ENCODE assay signal across 16 cellular contexts in the genomic region with DNA sequence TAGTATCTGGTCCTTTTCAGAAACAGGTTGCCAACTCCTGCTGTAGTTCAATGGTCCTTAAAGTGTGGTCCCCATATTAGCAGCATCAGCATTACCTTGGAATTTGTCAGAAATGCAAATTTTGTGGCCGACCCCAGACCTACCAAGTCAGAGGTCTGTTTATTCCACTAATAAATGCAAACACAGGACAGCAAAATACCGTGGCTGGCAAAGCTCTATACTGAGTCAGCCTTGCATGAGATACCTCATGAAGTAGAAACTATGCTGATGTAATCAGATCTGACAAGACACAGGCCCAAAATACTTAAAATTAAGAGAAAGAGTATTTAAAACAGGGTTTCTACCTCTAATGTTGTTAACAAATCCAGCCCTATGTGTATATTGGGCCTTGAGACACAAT. TPM values are rescaled to one million over a fixed set of nuclear protein-coding genes. Genes with fewer than 3 reads are reported as not detected.
DNase-seq lines count a peak whose midpoint lies in the region; ATAC-seq and TF ChIP-seq lines count a peak whose summit lies in the region.
"Had no signal": no experiment of that assay in that cellular context is flagged by ENCODE, and none has a peak within 500 bp of the region (broad histone marks: within the 10 kb centered on the region; RNA-seq: fewer than 3 reads in every experiment).

No MANE protein-coding gene starts in this region.

- H3K4ac ChIP-seq in mesenchymal stem cell (ENCODE audit: low read depth in 1 of 2, low read length in 2 of 2), result no peak overlapping the region

- 0% methylated on average over 2 of the region's 2 CpGs for WGBS in mesenchymal stem cell

- peaks cover 8% of the 10 kb centered on the region for H3K27me3 Mint-ChIP-seq in brain

- no peak overlapping the region for H2BK120ac ChIP-seq in mesenchymal stem cell (ENCODE audit: low read depth, low read length)

- no peak overlapping the region for H4K8ac ChIP-seq in mesenchymal stem cell (ENCODE audit: low read length)

- H3K9me3 ChIP-seq in MM.1S (replicated peaks; ENCODE audit: insufficient read depth, low read length), result no peaks in the 10 kb centered on the region
- no peaks in the 10 kb centered on the region for H3K9me3 ChIP-seq in mesenchymal stem cell (ENCODE audit: control insufficient read depth, low read length)
- H3K9me3 ChIP-seq: neutrophil, Peyer's patch, sigmoid colon had no signal

- no peaks in the 10 kb centered on the region for H3K9me2 ChIP-seq in MM.1S (replicated peaks; ENCODE audit: insufficient read depth, low read length)

- peaks cover 35% of the 10 kb centered on the region for H3K4me1 Mint-ChIP-seq in brain

- no peak overlapping the region for H3K23ac ChIP-seq in mesenchymal stem cell (ENCODE audit: low read length in 2 of 2)

- H3K4me3 Mint-ChIP-seq in brain, result peak overlapping the region; percentile 80 to 87 (median 84)
- H3K4me3 Mint-ChIP-seq: activated CD4-positive, alpha-beta T cell treated with anti-CD3 and anti-CD28 coated beads, Interleukin-2, amount 10 ng/mL, durations not matched to agents 7 days and 5 days; activated T-cell treated with anti-CD3 and anti-CD28 coated beads, Interleukin-2, amount 50 U/mL, for 4 hours had no signal

- H2BK12ac ChIP-seq in mesenchymal stem cell (ENCODE audit: low read length in 2 of 2), result no peak overlapping the region

- H2AFZ ChIP-seq in MM.1S (ENCODE audit: low read length) (no peak overlapping the region), mesenchymal stem cell (ENCODE audit: low read depth, low read length) (no peak overlapping the region)

- H3K79me1 ChIP-seq in mesenchymal stem cell (replicated peaks; ENCODE audit: low read length, poor library complexity, severe bottlenecking), result peaks cover 26% of the 10 kb centered on the region

- H3K4me1 ChIP-seq in MM.1S (ENCODE audit: low read length), result peaks cover 30% of the 10 kb centered on the region
- peaks cover 10% of the 10 kb centered on the region for H3K4me1 ChIP-seq in mesenchymal stem cell (ENCODE audit: control insufficient read depth, insufficient read depth, low read depth, low read length)

- TF ChIP-seq CTCF in AG10803 (conservative IDR thresholded peaks at IDR 0.05; ENCODE audit: low read length), result no peak
- no peak for TF ChIP-seq CTCF in MM.1S (IDR thresholded peaks at IDR 0.05; ENCODE audit: low read length)
- no peak for TF ChIP-seq CTCF in brain (conservative IDR thresholded peaks at IDR 0.05)

- H3K9ac ChIP-seq in MM.1S (ENCODE audit: low read length) (no peak overlapping the region), mesenchymal stem cell (ENCODE audit: low read length) (peak overlapping the region; percentile 67)

- H3K36me3 ChIP-seq in MM.1S (replicated peaks; ENCODE audit: insufficient read depth, low read length), result no peaks in the 10 kb centered on the region
- peaks cover 0 to 3% of the 10 kb centered on the region in 2 experiments for H3K36me3 ChIP-seq in mesenchymal stem cell (ENCODE audit: control insufficient read depth in 1 of 2, insufficient read depth in 2 of 2, low read depth in 1 of 2, low read length in 2 of 2)
- H3K36me3 ChIP-seq: neutrophil, Peyer's patch, sigmoid colon had no signal

- H3K14ac ChIP-seq in mesenchymal stem cell (ENCODE audit: low read length in 2 of 2), result no peak overlapping the region

- H4K20me1 ChIP-seq in MM.1S (ENCODE audit: insufficient read depth, low read length), result no peaks in the 10 kb centered on the region

- peaks cover 9% of the 10 kb centered on the region for H3F3A ChIP-seq in MM.1S (ENCODE audit: insufficient read depth, low read length)

- peaks cover 6 to 36% (median 29%) of the 10 kb centered on the region in 5 experiments for H3K9me3 Mint-ChIP-seq in brain
- H3K9me3 Mint-ChIP-seq: activated CD4-positive, alpha-beta T cell treated with anti-CD3 and anti-CD28 coated beads, Interleukin-2, amount 10 ng/mL, durations not matched to agents 7 days and 5 days; activated T-cell treated with anti-CD3 and anti-CD28 coated beads, Interleukin-2, amount 50 U/mL, for 4 hours had no signal

- peak; percentile 33 for DNase-seq in AG10803 (ENCODE audit: low read depth)
- DNase-seq in MM.1S, result peak; percentile 77
- DNase-seq in mesenchymal stem cell, result peak; percentile 81
- no peak for DNase-seq in NCI-H748 (lab: John Stamatoyannopoulos, UW; ENCODE audit: unreplicated experiment)
- DNase-seq in T-helper 1 cell, result no peak
- DNase-seq in H4 (ENCODE audit: low spot score), result no peak
- DNase-seq: activated CD4-positive, alpha-beta T cell treated with anti-CD3 and anti-CD28 coated beads, Interleukin-2, amount 10 ng/mL, durations not matched to agents 7 days and 5 days; activated T-cell treated with anti-CD3 and anti-CD28 coated beads, Interleukin-2, amount 50 U/mL, for 4 hours; mammary epithelial cell; NCI-H1436 treated with DMSO at 0.1 percent for 48 hours; Peyer's patch; sigmoid colon; stimulated activated CD4-positive, alpha-beta T cell treated with anti-CD3 and anti-CD28 coated beads, Interleukin-4, amount 100 ng/mL, for 4 hours had no signal

- no peak for ATAC-seq in GM21381 (IDR thresholded peaks at IDR 0.05; ENCODE audit: unreplicated experiment)
- ATAC-seq: activated T-cell treated with anti-CD3 and anti-CD28 coated beads, Interleukin-2, amount 50 U/mL, for 4 hours had no signal

- peak overlapping the region; percentile 26; the same call in 1 of the 2 replicates for H3K27ac ChIP-seq in MM.1S (ENCODE audit: low read length)
- H3K27ac ChIP-seq in mesenchymal stem cell (ENCODE audit: low read length, poor library complexity, severe bottlenecking), result no peak overlapping the region
- H3K27ac ChIP-seq: neutrophil, Peyer's patch, sigmoid colon had no signal

- no peak overlapping the region for H2AK5ac ChIP-seq in mesenchymal stem cell (ENCODE audit: low read length, severe bottlenecking)

- H3K4me2 ChIP-seq in MM.1S (ENCODE audit: low read depth, low read length), result peak overlapping the region; percentile 29; the same call in 1 of the 2 replicates
- no peak overlapping the region for H3K4me2 ChIP-seq in mesenchymal stem cell (ENCODE audit: low read length, poor library complexity, severe bottlenecking)

- no peaks in the 10 kb centered on the region for H3K27me3 ChIP-seq in MM.1S (replicated peaks; ENCODE audit: insufficient read depth, low read length)
- H3K27me3 ChIP-seq in mesenchymal stem cell (ENCODE audit: control insufficient read depth in 1 of 2, insufficient read depth in 1 of 2, low read length in 2 of 2), result no peaks in the 10 kb centered on the region
- H3K27me3 ChIP-seq: Peyer's patch, sigmoid colon had no signal

- peak overlapping the region in 2 of 5 experiments; percentile 32 to 86 for H3K27ac Mint-ChIP-seq in brain
- H3K27ac Mint-ChIP-seq: activated CD4-positive, alpha-beta T cell treated with anti-CD3 and anti-CD28 coated beads, Interleukin-2, amount 10 ng/mL, durations not matched to agents 7 days and 5 days had no signal

- H4K91ac ChIP-seq in mesenchymal stem cell (ENCODE audit: low read length), result no peak overlapping the region

- H2BK5ac ChIP-seq in mesenchymal stem cell (ENCODE audit: low read depth, low read length, poor library complexity, severe bottlenecking), result no peak overlapping the region

- peaks cover 46% of the 10 kb centered on the region for H3K79me2 ChIP-seq in MM.1S (ENCODE audit: low read length)

- no peak overlapping the region for H3K4me3 ChIP-seq in AG10803 (ENCODE audit: low read length)
- no peak overlapping the region for H3K4me3 ChIP-seq in MM.1S (ENCODE audit: low read length)
- no peak overlapping the region for H3K4me3 ChIP-seq in mesenchymal stem cell (ENCODE audit: insufficient read depth in 1 of 2, low read depth in 1 of 2, low read length in 2 of 2)
- H3K4me3 ChIP-seq: Peyer's patch, sigmoid colon had no signal

- H3K36me3 Mint-ChIP-seq in brain, result peaks cover 49% of the 10 kb centered on the region

- H2BK15ac ChIP-seq in mesenchymal stem cell (ENCODE audit: low read depth, poor library complexity, severe bottlenecking), result no peak overlapping the region

- no peak overlapping the region for H3K18ac ChIP-seq in mesenchymal stem cell (ENCODE audit: low read depth in 1 of 2, low read length in 2 of 2)

RNA-seq across cellular contexts. Expression of gene GOLM1, which starts 3.0 kb away (rescaled TPM):
- polyA plus RNA-seq in brain (ENCODE audit: insufficient read depth, low read depth, low replicate concordance), result 215 TPM
- 113 TPM for polyA plus RNA-seq in mesenchymal stem cell (2013, experiment 1 of 2)
- 115 TPM for polyA plus RNA-seq in mesenchymal stem cell (2013, experiment 2 of 2)
- 45.2 and 57.5 TPM in 2 replicates for total RNA-seq in H4 (2014; rRNA removed; shearing (Covaris generic))

Comparison
In these comparisons a context has a peak if more than half of its experiments do, and no peak if none do; other contexts are left out.
1. DNase-seq: peak in AG10803 (single experiment), MM.1S (single experiment) and mesenchymal stem cell (single experiment); none in NCI-H748 (single experiment), T-helper 1 cell (0 of 5) and H4 (single experiment).